8 cellular contexts compared by ENCODE assay signal in genomic region chr1:226737819-226738420, GRCh38. TPM values are rescaled to one million over a fixed set of nuclear protein-coding genes. Genes with fewer than 3 reads are reported as not detected.
A peak's percentile ranks its signal among the peaks of the same experiment; 100 is the strongest.
DNase-seq lines count a peak whose midpoint lies in the region; ATAC-seq and TF ChIP-seq lines count a peak whose summit lies in the region.

No MANE protein-coding gene starts in this region.

- peaks cover 35% of the 10 kb centered on the region for H3K79me2 ChIP-seq in hepatocyte

- H3K9me3 ChIP-seq in SJCRH30 (replicated peaks) (peaks cover 5% of the 10 kb centered on the region), hepatocyte (ENCODE audit: low read depth) (no peaks in the 10 kb centered on the region), prostate gland (no peaks in the 10 kb centered on the region)

- H4K20me1 ChIP-seq in hepatocyte (ENCODE audit: insufficient read depth, poor library complexity, severe bottlenecking), result peaks cover 17% of the 10 kb centered on the region

- peaks cover 16% of the 10 kb centered on the region; the same call in 1 of the 2 replicates for H3K4me1 ChIP-seq in SJCRH30
- peaks cover 14% of the 10 kb centered on the region for H3K4me1 ChIP-seq in hepatocyte (ENCODE audit: insufficient read depth)
- H3K4me1 ChIP-seq in prostate gland (replicated peaks), result peaks cover 31% of the 10 kb centered on the region

- DNase-seq in DMS153 (lab: John Stamatoyannopoulos, UW), result peak; percentile 67
- no peak for DNase-seq in DMS153 treated with DMSO at 0.1 percent for 48 hours (lab: John Stamatoyannopoulos, UW; ENCODE audit: unreplicated experiment)
- DNase-seq in SJCRH30, result no peak
- peak; percentile 64 for DNase-seq in hepatocyte (ENCODE audit: low spot score)
- peak; percentile 37 for DNase-seq in prostate gland (ENCODE audit: low spot score)
- no peak for DNase-seq in NCI-H1048 (lab: John Stamatoyannopoulos, UW)

- H2AFZ ChIP-seq in hepatocyte, result peak overlapping the region; percentile 42

- H3K27ac ChIP-seq in SJCRH30, result peak overlapping the region; percentile 90
- H3K27ac ChIP-seq in angular gyrus (ENCODE audit: low read depth, low read length), result peak overlapping the region; percentile 92
- H3K27ac ChIP-seq in hepatocyte, result peak overlapping the region; percentile 82
- peak overlapping the region; percentile 88 to 95 for H3K27ac ChIP-seq in prostate gland

- no peak for TF ChIP-seq CTCF in hepatocyte (IDR thresholded peaks at IDR 0.05; ENCODE audit: poor library complexity)
- TF ChIP-seq CTCF in prostate gland (IDR thresholded peaks at IDR 0.05), result no peak

- H3K36me3 ChIP-seq in SJCRH30, result peaks cover 27% of the 10 kb centered on the region
- no peaks in the 10 kb centered on the region for H3K36me3 ChIP-seq in hepatocyte (replicated peaks; ENCODE audit: insufficient read depth, low read depth)
- H3K36me3 ChIP-seq in prostate gland, result no peaks in the 10 kb centered on the region

- H3K27me3 ChIP-seq in SJCRH30 (no peaks in the 10 kb centered on the region), hepatocyte (peaks cover 5% of the 10 kb centered on the region), prostate gland (replicated peaks; ENCODE audit: insufficient read depth) (no peaks in the 10 kb centered on the region)

- peak overlapping the region; percentile 94 for H3K4me2 ChIP-seq in hepatocyte

- H3K4me3 ChIP-seq in SJCRH30 (peak overlapping the region; percentile 90), hepatocyte (peak overlapping the region; percentile 46), prostate gland (peak overlapping the region; percentile 83 to 88)

- WGBS in hepatocyte (ENCODE audit: low lambda C conversion rate, missing lambda C conversion rate), result 1% methylated on average over 48 of the region's 49 CpGs
- under 1% methylated on average over 38 of the region's 49 CpGs for WGBS in prostate gland

- no peak for TF ChIP-seq POLR2A in prostate gland (IDR thresholded peaks at IDR 0.05)

- intact Hi-C loops in prostate gland (cut with DNase I), result loop anchor here (2.0 to 5.0 kb wide), 5 partner anchors 29 to 106 kb away; no protein-coding TSS in a partner anchor

- no peaks in the 10 kb centered on the region for H3K9me2 ChIP-seq in hepatocyte (replicated peaks; ENCODE audit: insufficient read depth)

- peak; percentile 10 for ATAC-seq in HG02981 (IDR thresholded peaks at IDR 0.05; ENCODE audit: unreplicated experiment)

RNA-seq across cellular contexts. Expression of gene ITPKB, which starts 1.2 kb away (rescaled TPM):
- 22.5 and 23.2 TPM in 2 replicates for total RNA-seq in SJCRH30 (2014; rRNA removed; shearing (Covaris generic))
- 9.4 and 11.0 TPM in 2 replicates for total RNA-seq in hepatocyte
- 7.4 and 13.8 TPM in 2 replicates for polyA plus RNA-seq in hepatocyte
- total RNA-seq in prostate gland, result 10 to 100 TPM; 47.5 to 49.2 TPM

Comparison
In these comparisons a context has a peak if more than half of its experiments do, and no peak if none do; other contexts are left out.
1. DNase-seq: peak in DMS153 (single experiment), hepatocyte (single experiment) and prostate gland (single experiment); none in DMS153 treated with DMSO at 0.1 percent for 48 hours (single experiment), SJCRH30 (0 of 2) and NCI-H1048 (single experiment).
2. Peak in every context shown above with its lines, with median percentiles within 50 percentile points of each other: H3K27ac ChIP-seq and H3K4me3 ChIP-seq.